Comparison of ENCODE assay signal across 8 cellular contexts in genomic region chr10:7818295-7819125, GRCh38. TPM values are rescaled to one million over a fixed set of nuclear protein-coding genes. Genes with fewer than 3 reads are reported as not detected.
A peak's percentile ranks its signal among the peaks of the same experiment; 100 is the strongest.
DNase-seq lines count a peak whose midpoint lies in the region; ATAC-seq and TF ChIP-seq lines count a peak whose summit lies in the region.

Gene TAF3, plus strand, starts transcription at chr10:7818505. Its CDS starts 205 bp downstream, at chr10:7818710.

- H3K27ac ChIP-seq in colonic mucosa = no peak within 1 kb of the TSS

- peak within 1 kb of the TSS; percentile 85 to 93 for H3K9ac ChIP-seq in colonic mucosa (ENCODE audit: low read depth in 2 of 2, low read length in 2 of 2)

- peaks cover 3% of the 10 kb centered on the region; the same call in 1 of the 2 replicates for H3K36me3 ChIP-seq in BE2C
- H3K36me3 ChIP-seq in colonic mucosa = no peaks in the 10 kb centered on the region

- DNase-seq in BE2C (peak; percentile 91), NCI-H460 (ENCODE audit: extremely low read depth, low read depth) (peak; percentile 78), colonic mucosa (peak; percentile 94), left colon (peak; percentile 90 to 95)
- DNase-seq in activated CD4-positive, alpha-beta T cell treated with anti-CD3 and anti-CD28 coated beads for 48 hours = peak; percentile 96
- DNase-seq in stimulated activated CD4-positive, alpha-beta T cell treated with anti-CD3 and anti-CD28 coated beads, Interleukin-1b, Interleukin-23, amount 100 ng/mL, for 24 hours (ENCODE audit: low read depth in 4 of 4, low spot score in 1 of 4) = peak; percentile 74 to 88 (median 86)

- H3K4me3 ChIP-seq in BE2C (ENCODE audit: low read depth, low read length) = peak within 1 kb of the TSS; percentile 84
- H3K4me3 ChIP-seq in colonic mucosa = peak within 1 kb of the TSS; percentile 80

- H3K27me3 ChIP-seq in BE2C = no peaks in the 10 kb centered on the region
- H3K27me3 ChIP-seq in colonic mucosa = no peaks in the 10 kb centered on the region

- intact Hi-C loops in colonic mucosa (cut with DNase I) = loop anchor here (10.0 kb wide), 1 partner anchor 54 kb away; no protein-coding TSS in a partner anchor
- intact Hi-C loops in left colon (cut with DNase I, micrococcal nuclease) = no loop called here

- peak; percentile 94 for TF ChIP-seq POLR2A in GM19193 (IDR thresholded peaks at IDR 0.05; ENCODE audit: extremely low read depth, insufficient read depth, insufficient read length)

- H3K9me3 ChIP-seq in BE2C = no peaks in the 10 kb centered on the region
- H3K9me3 ChIP-seq in colonic mucosa = no peaks in the 10 kb centered on the region

- ATAC-seq in HG03378 (IDR thresholded peaks at IDR 0.05; ENCODE audit: unreplicated experiment) (peak; percentile 86), left colon (peak; percentile 93)

- TF ChIP-seq CTCF in BE2C (IDR thresholded peaks at IDR 0.05; ENCODE audit: low read depth, low read length) (no peak), colonic mucosa (IDR thresholded peaks at IDR 0.05) (no peak)

- H3K4me1 ChIP-seq in BE2C (peaks cover 2% of the 10 kb centered on the region; the same call in 1 of the 2 replicates), colonic mucosa (no peaks in the 10 kb centered on the region)

RNA-seq across cellular contexts. Expression of gene TAF3, which starts in this region (rescaled TPM):
- 10.1 TPM for polyA plus RNA-seq in BE2C (2012; ENCODE audit: insufficient read depth, insufficient read length, low read depth)
- 3.4 and 3.8 TPM in 2 replicates for total RNA-seq in NCI-H460 (2014; rRNA removed; shearing (Covaris generic))
- polyA plus RNA-seq in NCI-H460 (2014; cell fraction: nucleus; rRNA removed) = 0.07 and 0.70 TPM in 2 replicates
- 1 to 10 TPM; 4.4 to 6.3 TPM for total RNA-seq in colonic mucosa
- 1 to 10 TPM; 5.1 to 5.8 TPM for total RNA-seq in left colon
